ENCODE assay signal across 9 cellular contexts in genomic region chr11:85699957-85700741, GRCh38. TPM values are rescaled to one million over a fixed set of nuclear protein-coding genes. Genes with fewer than 3 reads are reported as not detected.
A peak's percentile ranks its signal among the peaks of the same experiment; 100 is the strongest.
DNase-seq lines count a peak whose midpoint lies in the region; ATAC-seq and TF ChIP-seq lines count a peak whose summit lies in the region.
"Had no signal": no experiment of that assay in that cellular context is flagged by ENCODE, and none has a peak within 500 bp of the region (broad histone marks: within the 10 kb centered on the region; RNA-seq: fewer than 3 reads in every experiment).

No MANE protein-coding gene starts in this region.

- no peak for TF ChIP-seq CTCF in upper lobe of left lung (IDR thresholded peaks at IDR 0.05)
- no peak for TF ChIP-seq CTCF in GM13976 (IDR thresholded peaks at IDR 0.05; ENCODE audit: borderline replicate concordance, control extremely low read depth, extremely low read depth, insufficient read depth, missing control alignments)

- peak overlapping the region; percentile 83 for H3K27ac Mint-ChIP-seq in activated naive CD4-positive, alpha-beta T cell treated with anti-CD3 and anti-CD28 coated beads, Interleukin-2, amount 50 U/mL, for 24 hours
- H3K27ac Mint-ChIP-seq in T-helper 17 cell = peak overlapping the region; percentile 87

- in situ Hi-C loops in GM13976 (cut with MboI; ENCODE audit: low sequenced_read_pairs, unreplicated experiment) = no loop called here

- H3K4me1 ChIP-seq in upper lobe of left lung = peaks cover 0 to 10% (median 3%) of the 10 kb centered on the region in 4 donors

- no peaks in the 10 kb centered on the region for H3K9me3 Mint-ChIP-seq in activated naive CD4-positive, alpha-beta T cell treated with anti-CD3 and anti-CD28 coated beads, Interleukin-2, amount 50 U/mL, for 24 hours

- H3K27ac ChIP-seq in upper lobe of left lung = no peak overlapping the region

- no peaks in the 10 kb centered on the region for H3K36me3 ChIP-seq in upper lobe of left lung

- peaks cover 14% of the 10 kb centered on the region for H3K36me3 Mint-ChIP-seq in activated naive CD4-positive, alpha-beta T cell treated with anti-CD3 and anti-CD28 coated beads, Interleukin-2, amount 50 U/mL, for 24 hours
- H3K36me3 Mint-ChIP-seq in T-helper 17 cell (ENCODE audit: low read depth) = peaks cover 4% of the 10 kb centered on the region

- TF ChIP-seq EP300 in upper lobe of left lung (IDR thresholded peaks at IDR 0.05) = no peak

- H3K9me3 ChIP-seq in T-helper 17 cell (ENCODE audit: control insufficient read depth, low read length, poor library complexity, severe bottlenecking) (no peaks in the 10 kb centered on the region), upper lobe of left lung (no peaks in the 10 kb centered on the region)

- H3K4me3 ChIP-seq in upper lobe of left lung = no peak overlapping the region

- H3K4me3 Mint-ChIP-seq in activated naive CD4-positive, alpha-beta T cell treated with anti-CD3 and anti-CD28 coated beads, Interleukin-2, amount 50 U/mL, for 24 hours = peak overlapping the region; percentile 55
- peak overlapping the region; percentile 52 for H3K4me3 Mint-ChIP-seq in T-helper 17 cell

- TF ChIP-seq POLR2A in upper lobe of left lung (IDR thresholded peaks at IDR 0.05) = no peak

- ATAC-seq in HG02885 (IDR thresholded peaks at IDR 0.05; ENCODE audit: poor library complexity, unreplicated experiment) (peak; percentile 89), T-helper 17 cell (peak; percentile 83), upper lobe of left lung (ENCODE audit: low FRiP score in 2 of 2) (no peak)

- no peak for DNase-seq in activated naive CD4-positive, alpha-beta T cell (lab: John Stamatoyannopoulos, UW)
- DNase-seq in T-helper 17 cell (no peak), upper lobe of left lung (no peak), retina (no peak), GM13976 (ENCODE audit: low spot score) (no peak), D341Med (ENCODE audit: low spot score) (no peak)

- H3K27me3 ChIP-seq in upper lobe of left lung = no peaks in the 10 kb centered on the region

- H3K4me1 Mint-ChIP-seq in activated naive CD4-positive, alpha-beta T cell treated with anti-CD3 and anti-CD28 coated beads, Interleukin-2, amount 50 U/mL, for 24 hours = peaks cover 37% of the 10 kb centered on the region
- peaks cover 22% of the 10 kb centered on the region for H3K4me1 Mint-ChIP-seq in T-helper 17 cell

- 70 to 81% methylated on average over 2 of the region's 2 CpGs for WGBS in upper lobe of left lung, 2 donors

- H3K27me3 Mint-ChIP-seq in activated naive CD4-positive, alpha-beta T cell treated with anti-CD3 and anti-CD28 coated beads, Interleukin-2, amount 50 U/mL, for 24 hours = no peaks in the 10 kb centered on the region
- H3K27me3 Mint-ChIP-seq in T-helper 17 cell = no peaks in the 10 kb centered on the region

RNA-seq across cellular contexts. Expression of gene CCDC89, which starts 14.2 kb away (rescaled TPM):
- total RNA-seq in T-helper 17 cell (under 1 TPM; 0.27 to 0.47 TPM), upper lobe of left lung (10 to 100 TPM in 1 of 6 donors, 1 to 10 TPM in 4, under 1 TPM in 1; 0.46 to 14.7 (median 2.8) TPM)
- total RNA-seq: dermis microvascular lymphatic vessel endothelial cell had no signal

RNA-seq across cellular contexts. Expression of gene CREBZF, which starts 35.2 kb away (rescaled TPM):
- 10 to 100 TPM; 46.6 to 50.5 TPM for total RNA-seq in T-helper 17 cell
- total RNA-seq in upper lobe of left lung = 100 to 1,000 TPM in 2 of 6 donors, 10 to 100 TPM in 4; 30.8 to 267 (median 66.6) TPM

RNA-seq across cellular contexts. Expression of gene TMEM126A, which starts 52.4 kb away (rescaled TPM):
- total RNA-seq in T-helper 17 cell = 10 to 100 TPM; 19.6 to 21.1 TPM
- 10 to 100 TPM in 5 of 6 donors, 1 to 10 TPM in 1; 7.4 to 27.0 (median 17.4) TPM for total RNA-seq in upper lobe of left lung

Comparison
In these comparisons a context has a peak if more than half of its experiments do, and no peak if none do; other contexts are left out.
1. ATAC-seq: peak in HG02885 (single experiment) and T-helper 17 cell (single experiment); none in upper lobe of left lung (0 of 2).